ENCODE assay signal across 1 cellular context in genomic region chr4:144338148-144338547, GRCh38.
TF ChIP-seq lines count a peak whose summit lies in the region.

No MANE protein-coding gene starts in this region.

TF ChIP-seq in GM23338, 12 proteins besides CTCF, POLR2A, EP300 and RAD21 (continued from another document):
- no peak for TF ChIP-seq REST (IDR thresholded peaks at IDR 0.05; ENCODE audit: unreplicated experiment)
